ENCODE assay signal across 15 cellular contexts in the genomic region with DNA sequence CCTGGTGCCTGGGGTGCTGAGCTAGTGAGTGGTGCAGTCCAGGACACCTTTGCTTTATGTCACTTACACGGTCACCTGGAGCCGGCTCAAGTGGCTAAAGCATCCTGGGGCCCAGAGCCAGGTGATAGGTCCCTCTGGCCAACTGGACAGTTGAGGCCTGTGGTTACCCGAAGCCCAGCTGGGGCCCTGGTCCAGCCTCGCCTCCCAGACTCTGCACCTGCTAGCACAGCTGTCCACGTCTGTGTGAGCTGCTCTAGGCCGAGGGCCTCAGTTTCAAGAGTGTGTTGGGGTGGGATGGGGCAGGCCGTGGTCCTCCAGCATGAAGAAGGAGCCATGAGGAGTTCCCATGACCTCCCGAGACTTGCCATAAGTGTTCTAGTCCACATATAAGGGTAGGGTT. TPM values are rescaled to one million over a fixed set of nuclear protein-coding genes. Genes with fewer than 3 reads are reported as not detected.
DNase-seq lines count a peak whose midpoint lies in the region; ATAC-seq, FAIRE-seq and TF ChIP-seq lines count a peak whose summit lies in the region.
"Had no signal": no experiment of that assay in that cellular context is flagged by ENCODE, and none has a peak within 500 bp of the region (broad histone marks: within the 10 kb centered on the region; RNA-seq: fewer than 3 reads in every experiment).

No MANE protein-coding gene starts in this region.

- peaks cover 4 to 26% of the 10 kb centered on the region in 2 donors for H3K36me3 ChIP-seq in kidney (ENCODE audit: control insufficient read depth in 1 of 2, insufficient read depth in 2 of 2, low read length in 2 of 2)

- H3K4me3 ChIP-seq in kidney (ENCODE audit: low read length in 2 of 2), result no peak overlapping the region
- H3K4me3 ChIP-seq: ascending aorta, tibial nerve had no signal

- peak overlapping the region in 1 of 2 donors; percentile 94 for H3K27ac Mint-ChIP-seq in activated naive CD4-positive, alpha-beta T cell treated with anti-CD3 and anti-CD28 coated beads, Interleukin-2, amount 50 U/mL, for 72 hours
- peak overlapping the region; percentile 91 to 93 for H3K27ac Mint-ChIP-seq in T-cell
- peak overlapping the region; percentile 93 for H3K27ac Mint-ChIP-seq in stimulated activated effector memory CD8-positive, alpha-beta T cell treated with anti-CD3 and anti-CD28 coated beads, Interleukin-12 subunit alpha, Interleukin-12 subunit beta, amount 100 ng/mL, for 72 hours

- POLR2A ChIA-PET in T-cell (lab: Charles Lee), result no interaction called here

- no peak for FAIRE-seq in kidney (lab: Jason Lieb, UNC)

- ATAC-seq in activated naive CD4-positive, alpha-beta T cell treated with anti-CD3 and anti-CD28 coated beads, Interleukin-2, amount 50 U/mL, for 72 hours, result no peak
- ATAC-seq in T-cell (replicated peaks in 1 of 4), result no peak
- no peak for ATAC-seq in stimulated activated effector memory CD8-positive, alpha-beta T cell treated with anti-CD3 and anti-CD28 coated beads, Interleukin-12 subunit alpha, Interleukin-12 subunit beta, amount 100 ng/mL, for 72 hours

- H3K27me3 Mint-ChIP-seq in T-cell, result no peaks in the 10 kb centered on the region

- H3K27ac ChIP-seq in kidney (ENCODE audit: low read depth in 2 of 2, low read length in 2 of 2), result no peak overlapping the region
- H3K27ac ChIP-seq: parathyroid adenoma had no signal

- peaks cover 3 to 7% of the 10 kb centered on the region in 2 donors for H3K9me3 Mint-ChIP-seq in activated naive CD4-positive, alpha-beta T cell treated with anti-CD3 and anti-CD28 coated beads, Interleukin-2, amount 50 U/mL, for 72 hours
- H3K9me3 Mint-ChIP-seq in T-cell, result peaks cover 0 to 4% (median 0%) of the 10 kb centered on the region in 3 donors
- H3K9me3 Mint-ChIP-seq in stimulated activated effector memory CD8-positive, alpha-beta T cell treated with anti-CD3 and anti-CD28 coated beads, Interleukin-12 subunit alpha, Interleukin-12 subunit beta, amount 100 ng/mL, for 72 hours, result no peaks in the 10 kb centered on the region

- CTCF ChIA-PET in T-cell (lab: Charles Lee), result no interaction called here

- peak; percentile 1 for DNase-seq in activated naive CD4-positive, alpha-beta T cell treated with Interleukin-2 at 50 U/mL for 16 hours
- no peak for DNase-seq in activated naive CD4-positive, alpha-beta T cell treated with anti-CD3 and anti-CD28 coated beads, Interleukin-2, amount 50 U/mL, for 72 hours (ENCODE audit: low spot score in 2 of 2)
- DNase-seq in T-cell, result peak in 1 of 34 experiments; percentile 3
- DNase-seq in kidney, result peak; percentile 65
- no peak for DNase-seq in stimulated activated effector memory CD8-positive, alpha-beta T cell treated with anti-CD3 and anti-CD28 coated beads, Interleukin-12 subunit alpha, Interleukin-12 subunit beta, amount 100 ng/mL, for 72 hours (ENCODE audit: low spot score in 2 of 2)
- DNase-seq in cerebellar nuclear complex (lab: John Stamatoyannopoulos, UW), result no peak
- DNase-seq in H4 (ENCODE audit: low spot score), result no peak
- DNase-seq in GDM1 (lab: John Stamatoyannopoulos, UW), result no peak
- DNase-seq: mammary epithelial cell, NCI-H2081, NCI-H82, RPMI8226 had no signal

- H3K4me1 ChIP-seq in kidney (ENCODE audit: control insufficient read depth in 1 of 2, insufficient read depth in 1 of 2, low read depth in 1 of 2, low read length in 2 of 2), result peaks cover 0 to 7% of the 10 kb centered on the region in 2 donors
- H3K4me1 ChIP-seq: parathyroid adenoma had no signal

- H3K36me3 Mint-ChIP-seq in activated naive CD4-positive, alpha-beta T cell treated with anti-CD3 and anti-CD28 coated beads, Interleukin-2, amount 50 U/mL, for 72 hours, result peaks cover 0 to 17% of the 10 kb centered on the region in 2 donors
- peaks cover 3% of the 10 kb centered on the region for H3K36me3 Mint-ChIP-seq in T-cell
- H3K36me3 Mint-ChIP-seq in stimulated activated effector memory CD8-positive, alpha-beta T cell treated with anti-CD3 and anti-CD28 coated beads, Interleukin-12 subunit alpha, Interleukin-12 subunit beta, amount 100 ng/mL, for 72 hours, result peaks cover 65% of the 10 kb centered on the region

- no peak for TF ChIP-seq CTCF in kidney (IDR thresholded peaks at IDR 0.05; ENCODE audit: borderline replicate concordance, extremely low read depth, insufficient read depth)

- intact Hi-C loops in kidney (cut with DNase I), result no loop called here

- no peak overlapping the region for H3K9ac ChIP-seq in kidney (ENCODE audit: low read length in 2 of 2)
- H3K9ac ChIP-seq: parathyroid adenoma had no signal

- no peaks in the 10 kb centered on the region for H3K9me3 ChIP-seq in kidney (ENCODE audit: control insufficient read depth in 1 of 2, low read length in 2 of 2)
- H3K9me3 ChIP-seq: ascending aorta, tibial nerve had no signal

- H3K4me1 Mint-ChIP-seq in T-cell, result peaks cover 54 to 66% (median 55%) of the 10 kb centered on the region in 3 donors
- peaks cover 64% of the 10 kb centered on the region for H3K4me1 Mint-ChIP-seq in stimulated activated effector memory CD8-positive, alpha-beta T cell treated with anti-CD3 and anti-CD28 coated beads, Interleukin-12 subunit alpha, Interleukin-12 subunit beta, amount 100 ng/mL, for 72 hours

- H3K4me3 Mint-ChIP-seq in T-cell, result peak overlapping the region in 1 of 3 donors; percentile 76
- peak overlapping the region; percentile 53 for H3K4me3 Mint-ChIP-seq in stimulated activated effector memory CD8-positive, alpha-beta T cell treated with anti-CD3 and anti-CD28 coated beads, Interleukin-12 subunit alpha, Interleukin-12 subunit beta, amount 100 ng/mL, for 72 hours

RNA-seq across cellular contexts. Expression of a gene that starts 7.7 kb away (rescaled TPM):
- total RNA-seq in activated naive CD4-positive, alpha-beta T cell treated with anti-CD3 and anti-CD28 coated beads, Interleukin-2, amount 50 U/mL, for 72 hours, result 100 to 1,000 TPM; 216 to 239 TPM
- total RNA-seq in T-cell (100 to 1,000 TPM; 241 to 274 (median 256) TPM), kidney (313 TPM)
- 232 TPM for polyA plus RNA-seq in kidney (ENCODE audit: insufficient read depth, low read depth, low replicate concordance)
- 117 and 125 TPM in 2 replicates for total RNA-seq in H4 (2014; rRNA removed; shearing (Covaris generic))

RNA-seq across cellular contexts. Expression of a gene that starts 43.1 kb away (rescaled TPM):
- 10 to 100 TPM; 56.6 to 77.6 TPM for total RNA-seq in activated naive CD4-positive, alpha-beta T cell treated with anti-CD3 and anti-CD28 coated beads, Interleukin-2, amount 50 U/mL, for 72 hours
- total RNA-seq in T-cell, result 10 to 100 TPM; 44.0 to 68.2 (median 49.7) TPM
- 128 TPM for total RNA-seq in kidney
- 27.3 TPM for polyA plus RNA-seq in kidney (ENCODE audit: insufficient read depth, low read depth, low replicate concordance)
- 10.9 and 17.7 TPM in 2 replicates for total RNA-seq in H4 (2014; rRNA removed; shearing (Covaris generic))

Comparison
In these comparisons a context has a peak if more than half of its experiments do, and no peak if none do; other contexts are left out.
1. DNase-seq: peak in activated naive CD4-positive, alpha-beta T cell treated with Interleukin-2 at 50 U/mL for 16 hours (single experiment) and kidney (single experiment); none in activated naive CD4-positive, alpha-beta T cell treated with anti-CD3 and anti-CD28 coated beads, Interleukin-2, amount 50 U/mL, for 72 hours (0 of 2), stimulated activated effector memory CD8-positive, alpha-beta T cell treated with anti-CD3 and anti-CD28 coated beads, Interleukin-12 subunit alpha, Interleukin-12 subunit beta, amount 100 ng/mL, for 72 hours (0 of 2), cerebellar nuclear complex (0 of 2), H4 (single experiment) and GDM1 (single experiment).